28 cellular contexts compared by ENCODE assay signal in the genomic region with DNA sequence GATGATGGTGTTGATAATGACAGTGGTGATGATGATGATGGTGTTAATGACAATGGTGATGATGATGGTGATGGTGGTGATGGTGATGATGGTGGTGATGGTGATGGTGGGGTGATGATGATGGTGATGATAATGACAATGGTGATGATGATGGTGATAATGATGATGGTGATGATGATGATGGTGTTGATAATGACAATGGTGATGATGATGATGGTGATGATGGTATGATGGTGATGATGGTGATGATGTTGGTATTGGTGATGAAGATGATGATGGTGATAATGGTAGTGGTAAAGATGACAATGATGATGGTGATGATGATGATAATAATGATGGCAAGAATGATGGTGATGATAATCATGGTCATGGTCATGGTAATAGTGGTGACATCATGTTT.
"Had no signal": no experiment of that assay in that cellular context is flagged by ENCODE, and none has a peak within 500 bp of the region (broad histone marks: within the 10 kb centered on the region; RNA-seq: fewer than 3 reads in every experiment).

No MANE protein-coding gene starts in this region.

- H3K4me1 ChIP-seq: esophagus squamous epithelium, lower lobe of right lung, psoas muscle, spleen, testis, tibial nerve, upper lobe of right lung had no signal

- H3K9me3 ChIP-seq: lower lobe of right lung, psoas muscle, spleen, testis, tibial nerve, upper lobe of right lung, vagina had no signal

- ATAC-seq: effector memory CD8-positive, alpha-beta T cell; left ventricle myocardium superior; lower lobe of right lung; naive thymus-derived CD8-positive, alpha-beta T cell; psoas muscle; right cardiac atrium; stimulated activated memory B cell treated with anti-CD40 and anti-IgM and Interleukin-4, amounts not matched to agents 10 μg/mL and 1 μg/mL and 100 μg/mL, for 72 hours; stimulated activated naive CD8-positive, alpha-beta T cell treated with anti-CD3 and anti-CD28 coated beads, Interleukin-15, Interleukin-2, amounts not matched to agents 100 U/mL and 50 U/mL, for 24 hours; upper lobe of right lung had no signal

- FAIRE-seq: endometrium had no signal

- H3K36me3 ChIP-seq: esophagus squamous epithelium, lower lobe of right lung, ovary, spleen, tibial nerve, upper lobe of right lung, vagina had no signal

- H3K27me3 ChIP-seq: esophagus squamous epithelium, ovary, testis, tibial nerve, vagina had no signal

- DNase-seq: cortex of kidney; effector memory CD8-positive, alpha-beta T cell; erythroblast; esophagus squamous epithelium; foreskin melanocyte; hypothalamus; islet precursor cell; kidney glomerular epithelial cell; left ventricle myocardium superior; lower lobe of right lung; naive thymus-derived CD8-positive, alpha-beta T cell; nephron progenitor cell; occipital lobe; ovary; posterior cingulate gyrus; psoas muscle; right cardiac atrium; spleen; stimulated activated CD4-positive, alpha-beta T cell treated with anti-CD3 and anti-CD28 coated beads, Interleukin-4, amount 100 ng/mL, for 4 hours; stimulated activated naive CD8-positive, alpha-beta T cell treated with anti-CD3 and anti-CD28 coated beads, Interleukin-15, Interleukin-2, amounts not matched to agents 100 U/mL and 50 U/mL, for 24 hours; substantia nigra; testis; upper lobe of right lung had no signal

- H3K4me3 ChIP-seq: esophagus squamous epithelium, lower lobe of right lung, ovary, psoas muscle, skin epidermis, spleen, testis, tibial nerve, upper lobe of right lung, vagina had no signal

- H3K27ac ChIP-seq: esophagus squamous epithelium, lower lobe of right lung, ovary, psoas muscle, skin epidermis, spleen, testis, tibial nerve, upper lobe of right lung, vagina had no signal
